In the genomic region with DNA sequence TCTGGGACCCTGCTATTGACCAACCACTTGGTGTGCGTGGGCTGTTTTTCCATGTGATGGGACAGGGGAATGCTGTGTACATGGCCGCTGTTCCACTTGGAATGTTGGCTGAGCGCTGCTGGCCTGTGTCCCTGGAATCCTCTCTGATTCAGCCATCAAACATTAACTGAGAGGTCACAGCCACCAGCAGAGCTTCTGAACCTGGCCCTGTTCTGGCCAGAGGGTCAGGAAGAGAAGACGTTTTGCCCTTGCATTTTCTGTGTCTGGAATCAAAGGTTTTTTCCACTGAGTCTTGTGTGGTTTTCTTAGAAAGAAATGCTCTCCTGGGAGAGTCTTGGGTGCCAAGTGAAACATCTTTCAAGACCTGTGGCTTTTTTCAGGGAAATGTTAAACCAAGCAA, we compare ENCODE assay signal across 18 cellular contexts.
DNase-seq lines count a peak whose midpoint lies in the region; ATAC-seq, FAIRE-seq and TF ChIP-seq lines count a peak whose summit lies in the region.
"Had no signal": no experiment of that assay in that cellular context is flagged by ENCODE, and none has a peak within 500 bp of the region (broad histone marks: within the 10 kb centered on the region; RNA-seq: fewer than 3 reads in every experiment).

No MANE protein-coding gene starts in this region.

- DNase-seq in AG10803 (ENCODE audit: low read depth) (peak; percentile 3), MG63 (peak; percentile 64), glomerular visceral epithelial cell (ENCODE audit: extremely low spot score) (peak; percentile 44), renal cortical epithelial cell (ENCODE audit: low read depth) (peak; percentile 95), H54 (ENCODE audit: insufficient read length, low spot score) (no peak), D341Med (ENCODE audit: low spot score) (no peak)
- DNase-seq in effector CD4-positive, alpha-beta T cell: no peak
- DNase-seq: CD8-positive, alpha-beta T cell; KBM-7 had no signal

- H3K27me3 ChIP-seq in MG63: no peaks in the 10 kb centered on the region
- H3K27me3 ChIP-seq: BLaER1 treated with 17β-estradiol and CSF1 and Interleukin-3, amounts not matched to agents 10 nM and 100 nM had no signal

- H3K9me3 ChIP-seq in MG63: no peaks in the 10 kb centered on the region
- H3K9me3 ChIP-seq: A549; BLaER1 treated with 17β-estradiol and CSF1 and Interleukin-3, amounts not matched to agents 10 nM and 100 nM; HAP-1 had no signal

- H3K4me3 ChIP-seq in AG10803 (ENCODE audit: low read length) (no peak overlapping the region), MG63 (no peak overlapping the region)
- H3K4me3 ChIP-seq: A549; BLaER1 treated with 17β-estradiol and CSF1 and Interleukin-3, amounts not matched to agents 10 nM and 100 nM; HAP-1 had no signal

- no peak for TF ChIP-seq CTCF in AG10803 (conservative IDR thresholded peaks at IDR 0.05; ENCODE audit: low read length)

- TF ChIP-seq POLR2A in H54 (IDR thresholded peaks at IDR 0.05; ENCODE audit: low read depth, low read length): no peak

- no peak for ATAC-seq in HG03521 (IDR thresholded peaks at IDR 0.05; ENCODE audit: unreplicated experiment)
- ATAC-seq: A549; CD8-positive, alpha-beta T cell had no signal

- no peaks in the 10 kb centered on the region for H3K36me3 ChIP-seq in MG63
- H3K36me3 ChIP-seq: BLaER1 treated with 17β-estradiol and CSF1 and Interleukin-3, amounts not matched to agents 10 nM and 100 nM; HAP-1 had no signal

- FAIRE-seq in H54 (lab: Jason Lieb, UNC): no peak
- FAIRE-seq: A549, D721Med, G401.6, GM12891, H1, HTR-8/SVneo had no signal

Comparison
In these comparisons a context has a peak if more than half of its experiments do, and no peak if none do; other contexts are left out.
1. DNase-seq: peak in AG10803 (single experiment), MG63 (single experiment), glomerular visceral epithelial cell (single experiment) and renal cortical epithelial cell (single experiment); none in H54 (single experiment), effector CD4-positive, alpha-beta T cell (single experiment) and D341Med (single experiment).